In the genomic region with DNA sequence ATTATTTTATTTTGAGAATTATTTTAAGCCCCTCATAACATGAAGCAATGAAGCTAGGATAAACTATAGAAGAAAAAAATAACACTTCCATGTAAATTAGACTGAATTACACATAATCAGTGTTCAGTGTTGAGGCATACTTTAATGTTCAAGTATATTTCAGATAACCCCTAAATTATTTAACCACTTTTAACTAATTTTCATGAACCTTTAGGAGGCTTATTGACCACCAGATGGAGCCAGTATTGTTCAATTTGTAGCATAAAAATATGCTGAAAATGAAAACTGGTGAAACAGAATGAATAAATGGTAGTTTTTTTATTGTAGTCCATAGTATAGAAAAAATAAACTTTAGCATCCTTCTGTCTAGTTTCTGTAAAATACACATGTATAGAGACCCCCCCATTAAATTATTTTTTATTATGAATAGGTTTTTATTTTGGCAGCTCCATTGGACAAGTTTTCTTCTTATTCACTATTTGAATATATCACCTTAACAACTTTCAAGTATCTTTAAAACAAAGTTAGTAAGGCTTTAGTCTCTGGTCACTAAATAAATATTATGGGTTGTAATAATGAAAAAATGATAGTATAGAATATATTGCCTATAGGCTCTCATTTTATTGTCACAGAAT, we compare ENCODE assay signal across 10 cellular contexts.
DNase-seq lines count a peak whose midpoint lies in the region; ATAC-seq, FAIRE-seq and TF ChIP-seq lines count a peak whose summit lies in the region.
"Had no signal": no experiment of that assay in that cellular context is flagged by ENCODE, and none has a peak within 500 bp of the region (broad histone marks: within the 10 kb centered on the region; RNA-seq: fewer than 3 reads in every experiment).

No MANE protein-coding gene starts in this region.

- H4K20me1 ChIP-seq in H9 (ENCODE audit: control insufficient read depth, insufficient read depth, insufficient read length) (no peaks in the 10 kb centered on the region), HepG2 (ENCODE audit: insufficient read depth, low read length) (no peaks in the 10 kb centered on the region)

- H2BK20ac ChIP-seq in H9 (ENCODE audit: low read depth, low read length, poor library complexity, severe bottlenecking) = no peak overlapping the region

- TF ChIP-seq POLR2A in HepG2 (IDR thresholded peaks at IDR 0.05; ENCODE audit: insufficient read depth in 1 of 2, low read depth in 2 of 2, low read length in 2 of 2) = no peak
- no peak for TF ChIP-seq POLR2A in thyroid gland (IDR thresholded peaks at IDR 0.05)

- CTCF ChIA-PET in HepG2 (lab: Yijun Ruan, JAX; ENCODE audit: low intra/inter-chr PET ratio, low total read pairs) = interaction anchor here (1.5 kb wide), 1 partner anchor 525 kb away, joined by 4 read pairs; no protein-coding TSS in a partner anchor

- H2BK120ac ChIP-seq in H9 (ENCODE audit: low read depth, low read length, poor library complexity, severe bottlenecking) = no peak overlapping the region

- no peak overlapping the region for H2BK12ac ChIP-seq in H9 (ENCODE audit: insufficient read length, low read depth, low read length)

- intact Hi-C loops in HepG2 (cut with micrococcal nuclease; ENCODE audit: unreplicated experiment) = loop anchor here (1.0 to 2.0 kb wide), 2 partner anchors 80 to 524 kb away; no protein-coding TSS in a partner anchor
- intact Hi-C loops in thyroid gland (cut with DNase I) = no loop called here

- no peak for TF ChIP-seq RAD21 in HepG2 (CRISPR knock-in tag; IDR thresholded peaks at IDR 0.05)

- H2AFZ ChIP-seq in H9 (ENCODE audit: low read length) (no peak overlapping the region), HepG2 (ENCODE audit: low read length) (no peak overlapping the region)

- no peak overlapping the region for H3K14ac ChIP-seq in H9 (ENCODE audit: insufficient read depth, low read length)

- no peak for FAIRE-seq in HepG2 (lab: Jason Lieb, UNC)

- H3K27ac ChIP-seq in H9 (ENCODE audit: insufficient read length, low read depth, low read length) = no peak overlapping the region
- H3K27ac ChIP-seq in HepG2 (ENCODE audit: extremely low read length, insufficient read depth, low read length) = no peak overlapping the region
- no peak overlapping the region for H3K27ac ChIP-seq in thyroid gland
- H3K27ac ChIP-seq: HL-60 had no signal

- POLR2A ChIA-PET in HepG2 (lab: Yijun Ruan, JAX) = no interaction called here

- no peaks in the 10 kb centered on the region for H3K79me1 ChIP-seq in H9 (ENCODE audit: insufficient read depth, low read depth, low read length, poor library complexity, severe bottlenecking)

- H3K79me2 ChIP-seq in H9 (ENCODE audit: insufficient read depth, low read length) (no peaks in the 10 kb centered on the region), HepG2 (ENCODE audit: insufficient read depth, low read length) (no peaks in the 10 kb centered on the region)

- H3K27ac Mint-ChIP-seq in H9 = no peak overlapping the region
- H3K27ac Mint-ChIP-seq: effector memory CD8-positive, alpha-beta T cell had no signal

- H3K4me3 ChIP-seq in HepG2 (replicated peaks in 1 of 3; ENCODE audit: insufficient read depth in 1 of 3, low read depth in 2 of 3, low read length in 3 of 3) (no peak overlapping the region), thyroid gland (replicated peaks in 1 of 3) (no peak overlapping the region)

- peak; percentile 66 for TF ChIP-seq CTCF in H9 (conservative IDR thresholded peaks at IDR 0.05)
- peak; percentile 20 for TF ChIP-seq CTCF in HepG2 (CRISPR knock-in tag; IDR thresholded peaks at IDR 0.05)
- TF ChIP-seq CTCF in thyroid gland (IDR thresholded peaks at IDR 0.05) = peak in 3 of 6 experiments; percentile 54 to 63 (median 55)

- H3K4me2 ChIP-seq in H9 (ENCODE audit: insufficient read depth, insufficient read length, low read length) (no peak overlapping the region), HepG2 (ENCODE audit: low read depth, low read length) (no peak overlapping the region)

- H3K4me1 ChIP-seq in H9 (ENCODE audit: insufficient read depth, low read length) (no peaks in the 10 kb centered on the region), HepG2 (ENCODE audit: insufficient read depth, low read length) (no peaks in the 10 kb centered on the region), thyroid gland (no peaks in the 10 kb centered on the region)

- H3T11ph ChIP-seq in H9 (ENCODE audit: low read length) = no peak overlapping the region

- H3K56ac ChIP-seq in H9 (ENCODE audit: insufficient read length, low read depth, low read length) = no peak overlapping the region

- no peak overlapping the region for H3K18ac ChIP-seq in H9 (ENCODE audit: insufficient read length, low read depth, low read length)

- no peak overlapping the region for H3K4ac ChIP-seq in H9 (ENCODE audit: low read depth, low read length)

- no peak overlapping the region for H3K9ac ChIP-seq in H9 (ENCODE audit: extremely low read depth, insufficient read length, low read length)
- no peak overlapping the region for H3K9ac ChIP-seq in HepG2 (ENCODE audit: insufficient read depth, low read depth, low read length)

- no peak overlapping the region for H2BK15ac ChIP-seq in H9 (ENCODE audit: low read depth, low read length)

- TF ChIP-seq EP300 in HepG2 (IDR thresholded peaks at IDR 0.05; ENCODE audit: low read depth in 2 of 2, low read length in 2 of 2) (no peak), HepG2 (CRISPR knock-in tag; IDR thresholded peaks at IDR 0.05; ENCODE audit: borderline replicate concordance) (no peak)

- H3K4me3 Mint-ChIP-seq in H9 = no peak overlapping the region
- H3K4me3 Mint-ChIP-seq: effector memory CD8-positive, alpha-beta T cell had no signal

- no peak overlapping the region for H4K8ac ChIP-seq in H9 (replicated peaks; ENCODE audit: insufficient read length, low read depth, low read length)

- no peak overlapping the region for H2AK5ac ChIP-seq in H9 (ENCODE audit: insufficient read length, low read length)

- no peak for ATAC-seq in HepG2
- ATAC-seq in GM21390 (IDR thresholded peaks at IDR 0.05; ENCODE audit: unreplicated experiment) = no peak
- ATAC-seq in GM21786 (IDR thresholded peaks at IDR 0.05; ENCODE audit: unreplicated experiment) = no peak
- ATAC-seq: effector memory CD8-positive, alpha-beta T cell had no signal

- H2BK5ac ChIP-seq in H9 (ENCODE audit: insufficient read length, low read length) = no peak overlapping the region

- BruUV-seq in HepG2 (replicated peaks; lab: Mats Ljungman, UMichigan) = no TSS peak

- no peaks in the 10 kb centered on the region for H3K36me3 ChIP-seq in HepG2 (replicated peaks in 1 of 2; ENCODE audit: control insufficient read depth in 1 of 2, insufficient read depth in 2 of 2, low read length in 2 of 2)
- H3K36me3 ChIP-seq in thyroid gland = no peaks in the 10 kb centered on the region

- no peak overlapping the region for H3K23ac ChIP-seq in H9 (ENCODE audit: insufficient read length, low read depth, low read length)

- peaks cover 11 to 13% of the 10 kb centered on the region in 2 experiments; a peak in 4 of 5 replicates for H3K9me3 Mint-ChIP-seq in H9

- in situ Hi-C loops in HepG2 (cut with HindIII; ENCODE audit: extremely low pct_ligation_motif_present, low pct_unique_long_range_greater_than_20kb) = loop anchor here (25.0 kb wide), 1 partner anchor 528 kb away; the partner anchor contains the start of gene ADAMTS6

- no peaks in the 10 kb centered on the region for H3K4me1 Mint-ChIP-seq in H9

- no peaks in the 10 kb centered on the region for H3K27me3 Mint-ChIP-seq in H9 (ENCODE audit: low read depth)
- H3K27me3 Mint-ChIP-seq: effector memory CD8-positive, alpha-beta T cell had no signal

- H3K23me2 ChIP-seq in H9 (ENCODE audit: insufficient read length, low read depth, low read length, poor library complexity, severe bottlenecking) = no peaks in the 10 kb centered on the region

- H3K27me3 ChIP-seq in H9 (ENCODE audit: insufficient read depth, low read length) (no peaks in the 10 kb centered on the region), HepG2 (ENCODE audit: control insufficient read depth in 1 of 2, insufficient read depth in 2 of 2, low read length in 2 of 2) (no peaks in the 10 kb centered on the region), thyroid gland (no peaks in the 10 kb centered on the region)

- H4K91ac ChIP-seq in H9 (ENCODE audit: insufficient read length, low read depth, low read length) = no peak overlapping the region

- no peak overlapping the region for H4K5ac ChIP-seq in H9 (ENCODE audit: insufficient read length, low read depth, low read length)

- peaks cover 9 to 15% (median 11%) of the 10 kb centered on the region in 3 experiments for H3K36me3 Mint-ChIP-seq in H9 (ENCODE audit: insufficient read depth in 1 of 3, low read depth in 3 of 3)

- DNase-seq in Ammon's horn (ENCODE audit: low spot score) (peak; percentile 15), H9 (no peak), amniotic stem cell (lab: John Stamatoyannopoulos, UW) (peak; percentile 39), HepG2 (ENCODE audit: low spot score) (peak; percentile 11), thyroid gland (no peak)
- DNase-seq in stimulated activated CD4-positive, alpha-beta T cell treated with anti-CD3 and anti-CD28 coated beads, Interleukin-2, amount 100 ng/mL, for 24 hours = no peak

- H3K9me3 ChIP-seq in H9 (ENCODE audit: control insufficient read depth, low read depth, low read length) = no peaks in the 10 kb centered on the region
- H3K9me3 ChIP-seq in HepG2 (ENCODE audit: low read length) = peaks cover 16% of the 10 kb centered on the region
- H3K9me3 ChIP-seq in thyroid gland = no peaks in the 10 kb centered on the region

TF ChIP-seq in HepG2, 621 proteins besides CTCF, POLR2A, EP300 and RAD21:
- TF ChIP-seq ZSCAN5A (CRISPR knock-in tag; IDR thresholded peaks at IDR 0.05; ENCODE audit: borderline replicate concordance) = no peak
- 0 out of 2 replicates have a peak, but pooled peaks have one; percentile 14 for TF ChIP-seq SMC3 (IDR thresholded peaks at IDR 0.05; ENCODE audit: low read length)
- peak; percentile 37; the same call in 1 of the 2 replicates for TF ChIP-seq STAG1 (CRISPR knock-in tag; IDR thresholded peaks at IDR 0.05)

Comparison
In these comparisons a context has a peak if more than half of its experiments do, and no peak if none do; other contexts are left out.
1. DNase-seq: peak in Ammon's horn (single experiment), amniotic stem cell (single experiment) and HepG2 (single experiment); none in H9 (single experiment), stimulated activated CD4-positive, alpha-beta T cell treated with anti-CD3 and anti-CD28 coated beads, Interleukin-2, amount 100 ng/mL, for 24 hours (0 of 2) and thyroid gland (0 of 2).